Comparison of ENCODE assay signal across 8 cellular contexts in the genomic region with DNA sequence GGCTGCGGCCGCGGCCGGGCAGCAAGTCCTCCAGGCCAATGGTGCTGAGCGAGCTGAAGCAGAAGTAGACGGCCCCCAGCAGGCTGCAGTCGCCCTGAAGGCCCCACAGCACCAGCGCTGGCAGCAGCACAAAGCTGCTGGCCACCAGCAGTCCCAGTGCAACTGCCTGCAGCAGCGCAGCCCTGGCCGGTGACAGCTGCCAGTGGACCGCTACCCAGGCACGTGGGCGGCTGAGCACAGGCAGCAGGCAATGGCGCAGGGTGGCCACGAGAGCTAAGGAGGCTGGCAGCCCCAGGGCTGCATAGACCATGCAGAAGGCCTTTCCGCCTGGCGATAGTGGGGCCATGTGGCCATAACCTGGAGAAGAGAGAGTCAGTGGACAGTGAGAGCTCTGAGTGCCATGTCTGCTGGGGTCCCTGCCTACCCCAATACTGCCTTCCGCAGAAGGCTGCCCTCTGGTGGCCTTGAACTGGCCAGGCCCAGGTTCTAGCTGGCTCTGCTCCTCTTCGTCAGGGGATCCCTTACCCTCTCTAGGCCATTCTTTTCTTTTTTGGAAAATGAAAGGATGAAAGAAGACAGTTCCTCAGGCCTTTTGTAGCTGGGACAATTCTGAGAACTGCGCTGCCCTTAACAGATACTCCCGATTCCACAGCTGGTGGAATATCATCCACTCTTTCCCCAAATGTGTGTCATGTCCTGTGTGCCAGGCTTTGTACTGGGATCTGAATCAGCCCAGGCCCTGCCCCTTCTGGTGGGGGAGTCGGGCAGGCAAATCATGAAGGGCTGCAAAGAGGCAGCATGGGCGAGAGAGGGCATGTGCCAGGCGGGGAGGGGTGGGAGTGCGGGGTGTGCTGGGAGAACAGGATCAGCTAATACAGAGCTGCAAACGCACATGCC. TPM values are rescaled to one million over a fixed set of nuclear protein-coding genes. Genes with fewer than 3 reads are reported as not detected.
DNase-seq lines count a peak whose midpoint lies in the region; ATAC-seq and TF ChIP-seq lines count a peak whose summit lies in the region.

No MANE protein-coding gene starts in this region.

- no peak overlapping the region for H3K4me2 ChIP-seq in neuronal stem cell (ENCODE audit: insufficient read depth, low read length, poor library complexity, severe bottlenecking)

- no peak overlapping the region for H3K18ac ChIP-seq in neuronal stem cell (ENCODE audit: low read length)

- peak overlapping the region; percentile 100 for H2AK5ac ChIP-seq in neuronal stem cell (ENCODE audit: low read depth, low read length)

- no peak overlapping the region for H2AFZ ChIP-seq in neuronal stem cell (ENCODE audit: low read length)

- H3K27ac ChIP-seq in neuronal stem cell (replicated peaks; ENCODE audit: low read length) = no peak overlapping the region

- H2BK15ac ChIP-seq in neuronal stem cell (ENCODE audit: low read length) = peak overlapping the region; percentile 79

- peaks cover 0 to 21% (median 6%) of the 10 kb centered on the region in 3 experiments for H3K27me3 ChIP-seq in neuronal stem cell (ENCODE audit: control insufficient read depth in 3 of 3, insufficient read depth in 3 of 3, low read depth in 1 of 3, low read length in 3 of 3)

- H3K36me3 ChIP-seq in neuronal stem cell (replicated peaks in 1 of 2; ENCODE audit: control insufficient read depth in 2 of 2, insufficient read depth in 2 of 2, low read length in 2 of 2) = peaks cover 14 to 15% of the 10 kb centered on the region in 2 donors

- H4K8ac ChIP-seq in neuronal stem cell (ENCODE audit: low read depth, low read length) = peak overlapping the region; percentile 82

- peaks cover 0 to 3% of the 10 kb centered on the region in 2 donors for H3K9me3 ChIP-seq in neuronal stem cell (replicated peaks in 1 of 2; ENCODE audit: control insufficient read depth in 2 of 2, insufficient read depth in 1 of 2, low read depth in 1 of 2, low read length in 2 of 2)

- H4K91ac ChIP-seq in neuronal stem cell (ENCODE audit: low read depth, low read length, poor library complexity) = peak overlapping the region; percentile 53

- H3K9ac ChIP-seq in neuronal stem cell (ENCODE audit: low read depth, low read length, poor library complexity) = peak overlapping the region; percentile 70

- peaks cover 12 to 18% of the 10 kb centered on the region in 2 donors for H3K4me1 ChIP-seq in neuronal stem cell (ENCODE audit: control insufficient read depth in 2 of 2, insufficient read depth in 1 of 2, low read depth in 1 of 2, low read length in 2 of 2)

- peaks cover 2% of the 10 kb centered on the region for H3K79me1 ChIP-seq in neuronal stem cell (ENCODE audit: low read depth, low read length)

- no CpG with 5 or more reads among the region's 26 CpGs for WGBS in neuronal stem cell (ENCODE audit: extremely low coverage in 2 of 2, insufficient read length in 2 of 2, insufficient replicate concordance in 1 of 2), 2 donors

- no peak overlapping the region for H2BK5ac ChIP-seq in neuronal stem cell (ENCODE audit: low read length)

- peak overlapping the region; percentile 38 for H3K14ac ChIP-seq in neuronal stem cell (ENCODE audit: low read length)

- TF ChIP-seq CTCF in GM20000 (IDR thresholded peaks at IDR 0.05; ENCODE audit: extremely low read depth, missing control alignments) = peak; percentile 57

- H2BK120ac ChIP-seq in neuronal stem cell (ENCODE audit: low read depth, low read length) = no peak overlapping the region

- peak overlapping the region; percentile 29 for H3K4ac ChIP-seq in neuronal stem cell (ENCODE audit: low read length)

- peak overlapping the region; percentile 86 for H3K23ac ChIP-seq in neuronal stem cell (ENCODE audit: low read depth, low read length, poor library complexity)

- H3K4me3 ChIP-seq in neuronal stem cell (ENCODE audit: low read length in 2 of 2) = no peak overlapping the region

- ATAC-seq in esophagus mucosa (peak; percentile 10), GM19452 (IDR thresholded peaks at IDR 0.05; ENCODE audit: unreplicated experiment) (no peak), HG03354 (IDR thresholded peaks at IDR 0.05; ENCODE audit: poor library complexity, severe bottlenecking, unreplicated experiment) (no peak), HG02763 (IDR thresholded peaks at IDR 0.05; ENCODE audit: unreplicated experiment) (no peak)

- peak overlapping the region; percentile 30 for H2BK12ac ChIP-seq in neuronal stem cell (ENCODE audit: low read length)

- DNase-seq in AG20443 (ENCODE audit: low spot score) (peak; percentile 61), GM20000 (ENCODE audit: low spot score) (peak; percentile 75), neuronal stem cell (ENCODE audit: low spot score) (no peak)
- DNase-seq in activated CD4-positive, alpha-beta T cell treated with anti-CD3 and anti-CD28 coated beads for 48 hours = peak; percentile 54

RNA-seq across cellular contexts. Expression of gene KCNK7, which starts 1.8 kb away (rescaled TPM):
- total RNA-seq in esophagus mucosa = 20.2 TPM
- 0.06 TPM for polyA plus RNA-seq in neuronal stem cell (2013, experiment 1 of 2)
- polyA plus RNA-seq in neuronal stem cell (2013, experiment 2 of 2) = 0.08 TPM

RNA-seq across cellular contexts. Expression of gene EHBP1L1, which starts 17.9 kb away (rescaled TPM):
- 52.6 TPM for total RNA-seq in esophagus mucosa
- polyA plus RNA-seq in neuronal stem cell (2013, experiment 1 of 2) = 7.3 TPM
- 6.4 TPM for polyA plus RNA-seq in neuronal stem cell (2013, experiment 2 of 2)

RNA-seq across cellular contexts. Expression of gene MAP3K11, which starts 20.3 kb away (rescaled TPM):
- 32.4 TPM for total RNA-seq in esophagus mucosa
- polyA plus RNA-seq in neuronal stem cell (2013, experiment 1 of 2) = 34.0 TPM
- polyA plus RNA-seq in neuronal stem cell (2013, experiment 2 of 2) = 32.6 TPM

RNA-seq across cellular contexts. Expression of gene FAM89B, which starts 21.4 kb away (rescaled TPM):
- 25.9 TPM for total RNA-seq in esophagus mucosa
- polyA plus RNA-seq in neuronal stem cell (2013, experiment 1 of 2) = 50.9 TPM
- polyA plus RNA-seq in neuronal stem cell (2013, experiment 2 of 2) = 50.0 TPM

RNA-seq across cellular contexts. Expression of gene PCNX3, which starts 21.8 kb away (rescaled TPM):
- total RNA-seq in esophagus mucosa = 23.8 TPM
- 11.7 TPM for polyA plus RNA-seq in neuronal stem cell (2013, experiment 1 of 2)
- polyA plus RNA-seq in neuronal stem cell (2013, experiment 2 of 2) = 11.4 TPM
